In genomic region chr1:151831256-151831591, GRCh38 we compare ENCODE assay signal across 9 cellular contexts. TPM values are rescaled to one million over a fixed set of nuclear protein-coding genes. Genes with fewer than 3 reads are reported as not detected.
DNase-seq lines count a peak whose midpoint lies in the region; ATAC-seq, FAIRE-seq and TF ChIP-seq lines count a peak whose summit lies in the region.
"Had no signal": no experiment of that assay in that cellular context is flagged by ENCODE, and none has a peak within 500 bp of the region (broad histone marks: within the 10 kb centered on the region; RNA-seq: fewer than 3 reads in every experiment).

No MANE protein-coding gene starts in this region.

- no peaks in the 10 kb centered on the region for H4K20me1 ChIP-seq in Loucy (ENCODE audit: insufficient read depth, low read length, poor library complexity, severe bottlenecking)

- H3K9me3 ChIP-seq in Loucy (ENCODE audit: insufficient read depth, low read depth, low read length), result no peaks in the 10 kb centered on the region
- H3K9me3 ChIP-seq in body of pancreas, result no peaks in the 10 kb centered on the region
- no peaks in the 10 kb centered on the region for H3K9me3 ChIP-seq in psoas muscle

- H3F3A ChIP-seq in Loucy (ENCODE audit: low read depth), result peaks cover 9% of the 10 kb centered on the region; the same call in 1 of the 2 replicates

- H3K79me2 ChIP-seq in Loucy (ENCODE audit: insufficient read depth, low read length), result no peaks in the 10 kb centered on the region

- H3K4me1 ChIP-seq in Loucy (ENCODE audit: insufficient read depth, low read length, poor library complexity, severe bottlenecking), result peaks cover 56% of the 10 kb centered on the region
- peaks cover 84% of the 10 kb centered on the region for H3K4me1 ChIP-seq in body of pancreas
- peaks cover 41% of the 10 kb centered on the region for H3K4me1 ChIP-seq in psoas muscle

- H3K27me3 ChIP-seq in Loucy (ENCODE audit: insufficient read depth, low read length, poor library complexity, severe bottlenecking), result no peaks in the 10 kb centered on the region
- no peaks in the 10 kb centered on the region for H3K27me3 ChIP-seq in body of pancreas
- H3K27me3 ChIP-seq in psoas muscle (ENCODE audit: insufficient read depth in 3 of 3, low read length in 2 of 3), result no peaks in the 10 kb centered on the region

- peak overlapping the region; percentile 57 for H3K9ac ChIP-seq in Loucy (ENCODE audit: low read depth, low read length, poor library complexity, severe bottlenecking)

- TF ChIP-seq POLR2A in body of pancreas (IDR thresholded peaks at IDR 0.05), result no peak

- H3K4me2 ChIP-seq in Loucy (ENCODE audit: low read depth, low read length, poor library complexity, severe bottlenecking), result peak overlapping the region; percentile 77

- no peak for DNase-seq in body of pancreas
- no peak for DNase-seq in psoas muscle
- DNase-seq in frontal cortex (ENCODE audit: low spot score in 2 of 2), result no peak
- no peak for DNase-seq in NCI-H226

- intact Hi-C loops in body of pancreas (cut with DNase I), result no loop called here
- intact Hi-C loops in psoas muscle (cut with DNase I), result loop anchor here in 1 of 2 donors (10.0 kb wide), 3 partner anchors 66 to 366 kb away; partner anchors contain the start of gene MRPL9

- peak overlapping the region; percentile 44; the same call in 1 of the 2 replicates for H2AFZ ChIP-seq in Loucy (ENCODE audit: low read length)

- peak overlapping the region; percentile 21 for H3K4me3 ChIP-seq in Loucy (ENCODE audit: low read length, poor library complexity, severe bottlenecking)
- H3K4me3 ChIP-seq in body of pancreas, result peak overlapping the region; percentile 76 to 79
- H3K4me3 ChIP-seq in psoas muscle, result peak overlapping the region; percentile 74

- no peaks in the 10 kb centered on the region for H3K36me3 ChIP-seq in Loucy (ENCODE audit: insufficient read depth, low read length)
- H3K36me3 ChIP-seq in body of pancreas (replicated peaks in 1 of 2; ENCODE audit: insufficient read depth in 1 of 2, low read depth in 2 of 2), result peaks cover 2 to 4% of the 10 kb centered on the region in 2 donors
- no peaks in the 10 kb centered on the region for H3K36me3 ChIP-seq in psoas muscle (ENCODE audit: insufficient read depth in 1 of 2, low read depth in 1 of 2)

- peak overlapping the region; percentile 87 to 98 (median 94) for H3K27ac ChIP-seq in body of pancreas
- H3K27ac ChIP-seq in psoas muscle, result peak overlapping the region; percentile 96
- H3K27ac ChIP-seq: HL-60 had no signal

- no peaks in the 10 kb centered on the region for H3K9me2 ChIP-seq in Loucy (replicated peaks; ENCODE audit: low read depth, low read length)

- FAIRE-seq in frontal cortex (lab: Jason Lieb, UNC), result no peak

- no peak for TF ChIP-seq CTCF in Loucy (conservative IDR thresholded peaks at IDR 0.05; ENCODE audit: low read length)
- no peak for TF ChIP-seq CTCF in body of pancreas (IDR thresholded peaks at IDR 0.05)
- TF ChIP-seq CTCF in psoas muscle (IDR thresholded peaks at IDR 0.05), result no peak

- no peak for ATAC-seq in body of pancreas
- no peak for ATAC-seq in psoas muscle

- WGBS in body of pancreas, 2 donors, result 7 to 18% methylated on average over 4 of the region's 4 CpGs
- WGBS in psoas muscle, 3 donors, result 21 to 46% (median 28%) methylated on average over 4 of the region's 4 CpGs

RNA-seq across cellular contexts. Expression of gene RORC, which starts 0.4 kb away (rescaled TPM):
- total RNA-seq in body of pancreas, result 10 to 100 TPM; 32.3 to 51.4 TPM
- 100 to 1,000 TPM in 1 of 4 donors, 10 to 100 TPM in 3; 35.0 to 109 (median 67.7) TPM for total RNA-seq in psoas muscle
- polyA plus RNA-seq in psoas muscle, result 10 to 100 TPM in 2 of 3 donors, 1 to 10 TPM in 1; 3.5 to 89.2 (median 62.9) TPM
- under 0.01 TPM for total RNA-seq in frontal cortex

RNA-seq across cellular contexts. Expression of gene C2CD4D, which starts 8.4 kb away (rescaled TPM):
- total RNA-seq in body of pancreas (1 to 10 TPM in 1 of 2 donors, under 1 TPM in 1; 0.26 to 2.6 TPM), psoas muscle (under 1 TPM in 1 of 4 donors, not detected in 3; 0.47 TPM), frontal cortex (under 0.01 TPM)
- not detected for polyA plus RNA-seq in psoas muscle
- total RNA-seq: cardiac septum, left lobe of liver, renal cortical epithelial cell had no signal

RNA-seq across cellular contexts. Expression of gene THEM5, which starts 22.3 kb away (rescaled TPM):
- total RNA-seq in body of pancreas, result not detected
- total RNA-seq in psoas muscle, result not detected
- not detected for polyA plus RNA-seq in psoas muscle
- not detected for total RNA-seq in frontal cortex
- total RNA-seq: cardiac septum, left lobe of liver, renal cortical epithelial cell had no signal

RNA-seq across cellular contexts. Expression of gene LINGO4, which starts 26.0 kb away (rescaled TPM):
- total RNA-seq in body of pancreas (1 to 10 TPM in 1 of 2 donors, under 1 TPM in 1; 0.66 to 1.6 TPM), psoas muscle (10 to 100 TPM in 1 of 4 donors, 1 to 10 TPM in 3; 3.6 to 18.2 (median 6.9) TPM), frontal cortex (not detected)
- polyA plus RNA-seq in psoas muscle, result 1 to 10 TPM in 2 of 3 donors, under 1 TPM in 1; 0.36 to 4.6 (median 3.6) TPM

RNA-seq across cellular contexts. Expression of gene TDRKH, which starts 40.9 kb away (rescaled TPM):
- total RNA-seq in body of pancreas, result 1 to 10 TPM; 2.6 to 4.0 TPM
- total RNA-seq in psoas muscle, result 10 to 100 TPM in 1 of 4 donors, 1 to 10 TPM in 3; 4.1 to 12.1 (median 5.8) TPM
- polyA plus RNA-seq in psoas muscle, result 1 to 10 TPM; 2.4 to 8.1 (median 3.6) TPM
- 17.1 TPM for total RNA-seq in frontal cortex

Comparison
In these comparisons a context has a peak if more than half of its experiments do, and no peak if none do; other contexts are left out.
1. H3K4me3 ChIP-seq: peak in every context shown above with its lines; median percentile 78 in body of pancreas; 74 in psoas muscle; 21 in Loucy.
2. RNA of gene RORC, which starts 0.4 kb away (total RNA-seq): 35.0 to 109 TPM in psoas muscle and 32.3 to 51.4 TPM in body of pancreas; under 0.01 TPM in frontal cortex (single experiment); every median in the first group is over 10 times any median in the second.